Comparison of ENCODE assay signal across 26 cellular contexts in the genomic region with DNA sequence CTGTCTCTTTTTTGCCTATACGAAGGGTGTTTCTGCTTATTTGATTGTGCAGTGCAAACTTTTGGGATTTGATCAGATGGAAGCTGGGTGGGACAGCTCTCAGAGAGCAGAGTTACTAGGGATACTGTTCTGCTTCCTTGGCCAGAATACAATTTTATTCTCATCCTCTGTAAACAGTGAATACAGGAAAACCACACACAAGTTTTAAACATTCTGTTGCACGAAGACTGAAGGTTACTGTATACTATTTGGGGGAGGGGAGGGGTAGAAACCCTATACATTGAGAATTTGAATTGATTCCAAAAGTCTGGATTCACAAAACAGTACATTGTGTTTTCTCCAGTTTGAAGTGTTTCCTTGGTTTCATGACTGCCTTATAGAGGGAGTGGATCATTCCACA.
DNase-seq lines count a peak whose midpoint lies in the region; FAIRE-seq and TF ChIP-seq lines count a peak whose summit lies in the region.
"Had no signal": no experiment of that assay in that cellular context is flagged by ENCODE, and none has a peak within 500 bp of the region (broad histone marks: within the 10 kb centered on the region; RNA-seq: fewer than 3 reads in every experiment).

No MANE protein-coding gene starts in this region.

- FAIRE-seq in RCC 7860 (lab: Jason Lieb, UNC): no peak
- FAIRE-seq: D721Med had no signal

- H3K9me3 Mint-ChIP-seq in IgD-negative memory B cell (no peaks in the 10 kb centered on the region), brain (peaks cover 0 to 2% (median 0%) of the 10 kb centered on the region in 5 experiments)
- H3K9me3 Mint-ChIP-seq: CD14-positive monocyte had no signal

- H3K4me1 ChIP-seq in muscle layer of colon (ENCODE audit: insufficient read depth, low read length) (peaks cover 69% of the 10 kb centered on the region), tibial artery (peaks cover 0 to 70% (median 48%) of the 10 kb centered on the region in 4 donors), adrenal gland (replicated peaks in 1 of 2) (peaks cover 8 to 9% of the 10 kb centered on the region in 2 donors)

- peaks cover 3% of the 10 kb centered on the region for H3K36me3 Mint-ChIP-seq in IgD-negative memory B cell
- H3K36me3 Mint-ChIP-seq in brain: no peaks in the 10 kb centered on the region
- H3K36me3 Mint-ChIP-seq: activated naive CD8-positive, alpha-beta T cell treated with anti-CD3 and anti-CD28 coated beads, Interleukin-2, amount 10 ng/mL, durations not matched to agents 7 days and 5 days; CD14-positive monocyte had no signal

- WGBS in adrenal gland, 4 donors: 51 to 63% (median 58%) methylated on average over 2 of the region's 2 CpGs

- no peak for TF ChIP-seq POLR2A in adrenal gland (IDR thresholded peaks at IDR 0.05)

- no peaks in the 10 kb centered on the region for H3K36me3 ChIP-seq in muscle layer of colon (ENCODE audit: insufficient read depth, low read length)
- H3K36me3 ChIP-seq in tibial artery: no peaks in the 10 kb centered on the region
- no peaks in the 10 kb centered on the region for H3K36me3 ChIP-seq in adrenal gland (replicated peaks in 1 of 2)
- H3K36me3 ChIP-seq: neural progenitor cell, thoracic aorta had no signal

- no peak overlapping the region for H3K4me3 Mint-ChIP-seq in IgD-negative memory B cell
- peak overlapping the region in 2 of 5 experiments; percentile 35 to 45 for H3K4me3 Mint-ChIP-seq in brain
- H3K4me3 Mint-ChIP-seq: activated naive CD8-positive, alpha-beta T cell treated with anti-CD3 and anti-CD28 coated beads, Interleukin-2, amount 10 ng/mL, durations not matched to agents 7 days and 5 days; CD14-positive monocyte; neural progenitor cell; T-helper 17 cell had no signal

- H3K4me1 Mint-ChIP-seq in IgD-negative memory B cell: peaks cover 33 to 52% (median 42%) of the 10 kb centered on the region in 3 donors
- H3K4me1 Mint-ChIP-seq in brain: peaks cover 97% of the 10 kb centered on the region

- H3K9me3 ChIP-seq in muscle layer of colon (ENCODE audit: low read length) (no peaks in the 10 kb centered on the region), tibial artery (no peaks in the 10 kb centered on the region), adrenal gland (replicated peaks in 1 of 3) (no peaks in the 10 kb centered on the region)
- H3K9me3 ChIP-seq: mucosa of descending colon, thoracic aorta had no signal

- no peak for TF ChIP-seq CTCF in brain (conservative IDR thresholded peaks at IDR 0.05)
- no peak for TF ChIP-seq CTCF in tibial artery (IDR thresholded peaks at IDR 0.05)
- TF ChIP-seq CTCF in adrenal gland (IDR thresholded peaks at IDR 0.05): no peak

- intact Hi-C loops in tibial artery (cut with DNase I; ENCODE audit: low total_unique reads) (no loop called here), adrenal gland (cut with DNase I) (no loop called here)

- H3K27ac ChIP-seq in muscle layer of colon (ENCODE audit: low read depth, low read length): peak overlapping the region; percentile 66
- peak overlapping the region; percentile 36 to 46 for H3K27ac ChIP-seq in tibial artery
- H3K27ac ChIP-seq in adrenal gland: no peak overlapping the region
- H3K27ac ChIP-seq: neural progenitor cell had no signal

- DNase-seq in tibial artery: no peak
- DNase-seq in DMS 273 treated with DMSO at 0.1 percent for 48 hours (lab: John Stamatoyannopoulos, UW): no peak
- DNase-seq in medulla oblongata (ENCODE audit: extremely low spot score): no peak
- no peak for DNase-seq in adrenal gland
- no peak for DNase-seq in RCC 7860 (ENCODE audit: low spot score)
- DNase-seq: activated CD4-positive, alpha-beta T cell treated with anti-CD3 and anti-CD28 coated beads for 4 hours; activated CD8-positive, alpha-beta memory T cell treated with anti-CD3 and anti-CD28 coated beads for 24 hours; activated effector memory CD4-positive, alpha-beta T cell treated with anti-CD3 and anti-CD28 coated beads, Interleukin-2, amount 50 U/mL, for 16 hours; activated naive CD8-positive, alpha-beta T cell treated with anti-CD3 and anti-CD28 coated beads, Interleukin-2, amount 10 ng/mL, durations not matched to agents 7 days and 5 days; dorsolateral prefrontal cortex; GOT3; KBM-7; MM.1S; mucosa of descending colon; NCI-H1436; posterior cingulate gyrus; stimulated activated CD4-positive, alpha-beta T cell treated with anti-CD3 and anti-CD28 coated beads, Interleukin-15, amount 100 ng/mL, for 24 hours; stimulated activated naive CD4-positive, alpha-beta T cell treated with Interleukin-2 at 50 U/mL for 16 hours; T-helper 17 cell had no signal

- no peaks in the 10 kb centered on the region for H3K27me3 Mint-ChIP-seq in IgD-negative memory B cell
- H3K27me3 Mint-ChIP-seq in brain: no peaks in the 10 kb centered on the region
- H3K27me3 Mint-ChIP-seq: T-helper 17 cell had no signal

- H3K27me3 ChIP-seq in muscle layer of colon (ENCODE audit: control insufficient read depth in 1 of 2, insufficient read depth in 2 of 2, low read length in 2 of 2) (no peaks in the 10 kb centered on the region), tibial artery (no peaks in the 10 kb centered on the region), adrenal gland (no peaks in the 10 kb centered on the region)
- H3K27me3 ChIP-seq: dorsolateral prefrontal cortex, neural progenitor cell had no signal

- H3K27ac Mint-ChIP-seq in IgD-negative memory B cell (peak overlapping the region in 2 of 3 donors; percentile 58 to 76), brain (peak overlapping the region; percentile 49 to 86 (median 66))
- H3K27ac Mint-ChIP-seq: activated naive CD8-positive, alpha-beta T cell treated with anti-CD3 and anti-CD28 coated beads, Interleukin-2, amount 10 ng/mL, durations not matched to agents 7 days and 5 days; CD14-positive monocyte; neural progenitor cell; T-helper 17 cell had no signal

- H3K4me3 ChIP-seq in muscle layer of colon (ENCODE audit: low read depth in 1 of 2, low read length in 2 of 2) (no peak overlapping the region), tibial artery (no peak overlapping the region), adrenal gland (no peak overlapping the region)
- H3K4me3 ChIP-seq: dorsolateral prefrontal cortex, mucosa of descending colon, neural progenitor cell, thoracic aorta had no signal

- no peak overlapping the region for H3K9ac ChIP-seq in muscle layer of colon (ENCODE audit: low read length)
- H3K9ac ChIP-seq: neural progenitor cell had no signal

Comparison
In these comparisons a context has a peak if more than half of its experiments do, and no peak if none do; other contexts are left out.
1. H3K27ac ChIP-seq: peak in muscle layer of colon (single experiment) and tibial artery (2 of 2); none in adrenal gland (0 of 5).